Comparison of ENCODE assay signal across 10 cellular contexts in the genomic region with DNA sequence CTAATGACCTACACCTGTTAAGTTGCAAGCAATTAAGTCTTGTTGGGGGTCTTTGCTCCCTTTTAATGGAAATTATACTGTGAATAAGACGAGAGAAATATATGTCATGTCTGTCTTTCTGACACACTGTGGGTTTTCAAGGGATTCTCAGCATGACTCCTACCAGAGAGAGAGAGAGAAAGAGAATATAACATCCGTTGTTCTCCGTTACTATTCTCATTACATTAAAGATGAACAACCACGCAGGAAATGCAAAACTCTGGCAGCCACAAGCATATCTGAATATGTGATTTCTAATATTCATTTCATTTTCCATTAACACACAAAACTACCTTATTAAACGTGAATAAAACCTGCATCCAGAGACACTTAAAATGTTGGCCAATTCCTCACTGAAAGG.
A peak's percentile ranks its signal among the peaks of the same experiment; 100 is the strongest.
DNase-seq lines count a peak whose midpoint lies in the region; ATAC-seq and TF ChIP-seq lines count a peak whose summit lies in the region.
"Had no signal": no experiment of that assay in that cellular context is flagged by ENCODE, and none has a peak within 500 bp of the region (broad histone marks: within the 10 kb centered on the region; RNA-seq: fewer than 3 reads in every experiment).

No MANE protein-coding gene starts in this region.

- H3K9me3 Mint-ChIP-seq in CD4-positive, alpha-beta T cell: no peaks in the 10 kb centered on the region
- no peaks in the 10 kb centered on the region for H3K9me3 Mint-ChIP-seq in activated T-helper 1 cell treated with anti-CD3 and anti-CD28 coated beads, Interleukin-12 subunit alpha, Interleukin-12 subunit beta, Interleukin-2, Interleukin-4 antibody, amounts not matched to agents 30 ng/mL and 10 ng/mL and 1 ng/mL, durations not matched to agents 14 hours and 24 hours and 36 hours
- H3K9me3 Mint-ChIP-seq in naive B cell: no peaks in the 10 kb centered on the region
- no peaks in the 10 kb centered on the region; the same call in 1 of the 2 replicates for H3K9me3 Mint-ChIP-seq in HFFc6

- peaks cover 14% of the 10 kb centered on the region for H3K4me1 Mint-ChIP-seq in CD4-positive, alpha-beta T cell (ENCODE audit: low read depth)
- peaks cover 42% of the 10 kb centered on the region for H3K4me1 Mint-ChIP-seq in activated T-helper 1 cell treated with anti-CD3 and anti-CD28 coated beads, Interleukin-12 subunit alpha, Interleukin-12 subunit beta, Interleukin-2, Interleukin-4 antibody, amounts not matched to agents 30 ng/mL and 10 ng/mL and 1 ng/mL, durations not matched to agents 14 hours and 24 hours and 36 hours (ENCODE audit: low read depth)
- H3K4me1 Mint-ChIP-seq in naive B cell (peaks cover 6 to 11% (median 8%) of the 10 kb centered on the region in 3 donors), HFFc6 (ENCODE audit: low read depth) (no peaks in the 10 kb centered on the region)

- no peaks in the 10 kb centered on the region for H3K9me3 ChIP-seq in CD4-positive, alpha-beta T cell (ENCODE audit: control insufficient read depth, low read length)

- H3K27me3 ChIP-seq in CD4-positive, alpha-beta T cell (ENCODE audit: control insufficient read depth, insufficient read depth, low read length): no peaks in the 10 kb centered on the region

- H3K27me3 Mint-ChIP-seq in CD4-positive, alpha-beta T cell: no peaks in the 10 kb centered on the region
- H3K27me3 Mint-ChIP-seq in activated T-helper 1 cell treated with anti-CD3 and anti-CD28 coated beads, Interleukin-12 subunit alpha, Interleukin-12 subunit beta, Interleukin-2, Interleukin-4 antibody, amounts not matched to agents 30 ng/mL and 10 ng/mL and 1 ng/mL, durations not matched to agents 14 hours and 24 hours and 36 hours (ENCODE audit: insufficient read depth): peaks cover 2% of the 10 kb centered on the region
- H3K27me3 Mint-ChIP-seq in naive B cell (no peaks in the 10 kb centered on the region), HFFc6 (ENCODE audit: insufficient read depth) (no peaks in the 10 kb centered on the region; the same call in 1 of the 2 replicates)

- TF ChIP-seq CTCF in CD4-positive, alpha-beta T cell (IDR thresholded peaks at IDR 0.05): no peak
- no peak for TF ChIP-seq CTCF in HFFc6 (IDR thresholded peaks at IDR 0.05)

- DNase-seq in CD4-positive, alpha-beta T cell: no peak
- DNase-seq in activated T-helper 1 cell treated with anti-CD3 and anti-CD28 coated beads, Interleukin-12 subunit alpha, Interleukin-12 subunit beta, Interleukin-2, Interleukin-4 antibody, amounts not matched to agents 30 ng/mL and 10 ng/mL and 1 ng/mL, durations not matched to agents 14 hours and 24 hours and 36 hours (ENCODE audit: low spot score): no peak
- no peak for DNase-seq in naive B cell
- no peak for DNase-seq in HFFc6
- no peak for DNase-seq in SKM-1 treated with dmso at 0.1 percent for 144 hours (lab: John Stamatoyannopoulos, UW; ENCODE audit: unreplicated experiment)
- DNase-seq in activated CD8-positive, alpha-beta memory T cell treated with anti-CD3 and anti-CD28 coated beads for 24 hours: no peak
- DNase-seq: DMS153, Kasumi-1 had no signal

- peak overlapping the region; percentile 42 for H3K27ac ChIP-seq in CD4-positive, alpha-beta T cell (ENCODE audit: low read depth, low read length)

- intact Hi-C loops in CD4-positive, alpha-beta T cell (cut with DNase I, micrococcal nuclease): no loop called here
- intact Hi-C loops in activated T-helper 1 cell treated with anti-CD3 and anti-CD28 coated beads, Interleukin-12 subunit alpha, Interleukin-12 subunit beta, Interleukin-2, Interleukin-4 antibody, amounts not matched to agents 30 ng/mL and 10 ng/mL and 1 ng/mL, durations not matched to agents 14 hours and 24 hours and 36 hours (cut with micrococcal nuclease): loop anchor here (1.0 to 5.0 kb wide), 5 partner anchors 25 to 194 kb away; no protein-coding TSS in a partner anchor

- peak; percentile 37 for ATAC-seq in CD4-positive, alpha-beta T cell (ENCODE audit: poor library complexity)
- peak; percentile 32 for ATAC-seq in GM21723 (IDR thresholded peaks at IDR 0.05; ENCODE audit: unreplicated experiment)
- ATAC-seq in naive B cell (ENCODE audit: low read depth in 2 of 2): no peak
- ATAC-seq in GM21576 (IDR thresholded peaks at IDR 0.05; ENCODE audit: unreplicated experiment): no peak

- no peaks in the 10 kb centered on the region for H3K36me3 Mint-ChIP-seq in CD4-positive, alpha-beta T cell (ENCODE audit: low read depth)
- peaks cover 5% of the 10 kb centered on the region for H3K36me3 Mint-ChIP-seq in activated T-helper 1 cell treated with anti-CD3 and anti-CD28 coated beads, Interleukin-12 subunit alpha, Interleukin-12 subunit beta, Interleukin-2, Interleukin-4 antibody, amounts not matched to agents 30 ng/mL and 10 ng/mL and 1 ng/mL, durations not matched to agents 14 hours and 24 hours and 36 hours (ENCODE audit: low read depth)
- H3K36me3 Mint-ChIP-seq in naive B cell (no peaks in the 10 kb centered on the region), HFFc6 (ENCODE audit: low read depth) (no peaks in the 10 kb centered on the region)

- POLR2A ChIA-PET in CD4-positive, alpha-beta T cell (lab: Charles Lee): interaction anchor here (0.6 to 1.1 kb wide), 2 partner anchors 17 to 29 kb away, joined by 3 read pairs; no protein-coding TSS in a partner anchor

- peak overlapping the region; percentile 86 for H3K4me3 Mint-ChIP-seq in CD4-positive, alpha-beta T cell
- peak overlapping the region; percentile 80 for H3K4me3 Mint-ChIP-seq in activated T-helper 1 cell treated with anti-CD3 and anti-CD28 coated beads, Interleukin-12 subunit alpha, Interleukin-12 subunit beta, Interleukin-2, Interleukin-4 antibody, amounts not matched to agents 30 ng/mL and 10 ng/mL and 1 ng/mL, durations not matched to agents 14 hours and 24 hours and 36 hours
- peak overlapping the region; percentile 43 to 92 (median 84) for H3K4me3 Mint-ChIP-seq in naive B cell
- H3K4me3 Mint-ChIP-seq in HFFc6: no peak overlapping the region

- H3K27ac Mint-ChIP-seq in CD4-positive, alpha-beta T cell: peak overlapping the region; percentile 79
- peak overlapping the region; percentile 92 for H3K27ac Mint-ChIP-seq in activated T-helper 1 cell treated with anti-CD3 and anti-CD28 coated beads, Interleukin-12 subunit alpha, Interleukin-12 subunit beta, Interleukin-2, Interleukin-4 antibody, amounts not matched to agents 30 ng/mL and 10 ng/mL and 1 ng/mL, durations not matched to agents 14 hours and 24 hours and 36 hours
- H3K27ac Mint-ChIP-seq in naive B cell (peak overlapping the region in 4 of 6 donors; percentile 10 to 91 (median 79)), HFFc6 (no peak overlapping the region)

- CTCF ChIA-PET in CD4-positive, alpha-beta T cell (lab: Charles Lee): no interaction called here

Comparison
In these comparisons a context has a peak if more than half of its experiments do, and no peak if none do; other contexts are left out.
1. ATAC-seq: peak in CD4-positive, alpha-beta T cell (single experiment) and GM21723 (single experiment); none in naive B cell (0 of 2) and GM21576 (single experiment).